ENCODE assay signal across 8 cellular contexts in genomic region chr22:44080936-44081853, GRCh38. TPM values are rescaled to one million over a fixed set of nuclear protein-coding genes. Genes with fewer than 3 reads are reported as not detected.
A peak's percentile ranks its signal among the peaks of the same experiment; 100 is the strongest.
DNase-seq lines count a peak whose midpoint lies in the region; ATAC-seq and TF ChIP-seq lines count a peak whose summit lies in the region.

No MANE protein-coding gene starts in this region.

- intact Hi-C loops in breast epithelium (cut with DNase I; ENCODE audit: low total_unique reads), result loop anchor here (10.0 kb wide), 3 partner anchors 164 to 544 kb away; no protein-coding TSS in a partner anchor

- H3K36me3 ChIP-seq in WERI-Rb-1 (no peaks in the 10 kb centered on the region), breast epithelium (no peaks in the 10 kb centered on the region)

- H3K27me3 ChIP-seq in WERI-Rb-1 (ENCODE audit: insufficient read depth, low read depth, severe bottlenecking), result no peaks in the 10 kb centered on the region
- H3K27me3 ChIP-seq in breast epithelium, result no peaks in the 10 kb centered on the region

- H3K4me1 ChIP-seq in breast epithelium, result no peaks in the 10 kb centered on the region

- TF ChIP-seq CTCF in GM12875 (IDR thresholded peaks at IDR 0.05; ENCODE audit: borderline replicate concordance, insufficient read depth, low read depth, low read length) (peak; percentile 83), WERI-Rb-1 (IDR thresholded peaks at IDR 0.05; ENCODE audit: low read depth, low read length) (peak; percentile 92), breast epithelium (IDR thresholded peaks at IDR 0.05) (peak; percentile 47 to 73 (median 56))

- no peak for ATAC-seq in HG03097 (IDR thresholded peaks at IDR 0.05; ENCODE audit: low FRiP score, unreplicated experiment)
- ATAC-seq in GM18498 (IDR thresholded peaks at IDR 0.05; ENCODE audit: unreplicated experiment), result no peak

- DNase-seq in NCI-H2029 (lab: John Stamatoyannopoulos, UW), result peak; percentile 53
- DNase-seq in WERI-Rb-1, result peak; percentile 93
- peak; percentile 59 to 76 for DNase-seq in breast epithelium (ENCODE audit: low spot score in 2 of 2)
- peak; percentile 83 for DNase-seq in inferior parietal cortex (ENCODE audit: extremely low spot score)
- DNase-seq in stimulated activated CD4-positive, alpha-beta T cell treated with anti-CD3 and anti-CD28 coated beads, Interleukin-12 subunit alpha, Interleukin-12 subunit beta, amount 100 ng/mL, for 48 hours (ENCODE audit: low read depth in 2 of 3, low spot score in 1 of 3), result peak; percentile 33 to 62 (median 60)

- H3K27ac ChIP-seq in WERI-Rb-1 (peak overlapping the region; percentile 56), breast epithelium (no peak overlapping the region)

- no peaks in the 10 kb centered on the region for H3K9me3 ChIP-seq in WERI-Rb-1 (ENCODE audit: severe bottlenecking)
- H3K9me3 ChIP-seq in breast epithelium, result peaks cover 6 to 9% of the 10 kb centered on the region in 2 donors

- no peak for TF ChIP-seq POLR2A in breast epithelium (IDR thresholded peaks at IDR 0.05)

- no peak overlapping the region for H3K4me3 ChIP-seq in GM12875 (ENCODE audit: low read depth, low read length)
- H3K4me3 ChIP-seq in WERI-Rb-1 (ENCODE audit: low read depth, low read length), result peak overlapping the region; percentile 34
- H3K4me3 ChIP-seq in breast epithelium, result peak overlapping the region in 1 of 3 donors; percentile 0

RNA-seq across cellular contexts. Expression of gene PARVB, which starts 57.1 kb away (rescaled TPM):
- total RNA-seq in breast epithelium, result 10 to 100 TPM; 12.3 to 57.6 (median 21.6) TPM
